ENCODE assay signal across 29 cellular contexts in the genomic region with DNA sequence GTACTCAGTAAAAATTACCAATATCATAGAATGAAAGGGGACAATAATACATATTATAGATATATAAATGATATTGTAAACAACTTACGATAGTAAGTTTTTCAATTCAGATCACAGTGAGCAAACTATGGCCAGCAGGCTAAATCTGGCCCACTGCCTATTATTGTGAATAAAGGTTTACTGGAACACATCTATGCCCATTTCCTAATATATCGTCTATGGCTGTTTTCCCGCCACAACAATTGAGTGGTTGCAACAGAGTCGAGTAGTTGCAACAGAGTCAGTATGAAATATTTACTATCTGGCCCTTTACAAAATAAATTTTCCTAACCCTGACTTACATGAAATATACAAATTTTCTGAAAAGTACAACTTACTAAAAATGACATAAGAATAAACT.
"Had no signal": no experiment of that assay in that cellular context is flagged by ENCODE, and none has a peak within 500 bp of the region (broad histone marks: within the 10 kb centered on the region; RNA-seq: fewer than 3 reads in every experiment).

No MANE protein-coding gene starts in this region.

- H3K4me3 Mint-ChIP-seq: activated CD4-positive, alpha-beta memory T cell treated with anti-CD3 and anti-CD28 coated beads, Interleukin-2, amount 10 ng/mL, durations not matched to agents 7 days and 5 days; activated CD4-positive, alpha-beta T cell treated with anti-CD3 and anti-CD28 coated beads for 36 hours; activated CD4-positive, alpha-beta T cell treated with anti-CD3 and anti-CD28 coated beads, Interleukin-2, amount 10 ng/mL, durations not matched to agents 24 days and 14 days; activated naive CD4-positive, alpha-beta T cell treated with anti-CD3 and anti-CD28 coated beads, Interleukin-2, amount 10 ng/mL, durations not matched to agents 7 days and 5 days; activated naive CD8-positive, alpha-beta T cell treated with anti-CD3 and anti-CD28 coated beads, Interleukin-2, amount 10 ng/mL, durations not matched to agents 7 days and 5 days; activated T-cell treated with anti-CD3 and anti-CD28 coated beads, Interleukin-2, amount 50 U/mL, for 24 hours; activated T-cell treated with anti-CD3 and anti-CD28 coated beads, Interleukin-2, amount 50 U/mL, for 72 hours had no signal

- H3K4me1 ChIP-seq: colonic mucosa, esophagus squamous epithelium, gastroesophageal sphincter, heart right ventricle had no signal

- H3K9me3 Mint-ChIP-seq: activated CD4-positive, alpha-beta memory T cell treated with anti-CD3 and anti-CD28 coated beads, Interleukin-2, amount 10 ng/mL, durations not matched to agents 7 days and 5 days; activated CD4-positive, alpha-beta T cell treated with anti-CD3 and anti-CD28 coated beads, Interleukin-2, amount 10 ng/mL, durations not matched to agents 24 days and 14 days; activated naive CD4-positive, alpha-beta T cell treated with anti-CD3 and anti-CD28 coated beads, Interleukin-2, amount 10 ng/mL, durations not matched to agents 7 days and 5 days; activated naive CD8-positive, alpha-beta T cell treated with anti-CD3 and anti-CD28 coated beads, Interleukin-2, amount 10 ng/mL, durations not matched to agents 7 days and 5 days; activated T-cell treated with anti-CD3 and anti-CD28 coated beads, Interleukin-2, amount 50 U/mL, for 24 hours; activated T-cell treated with anti-CD3 and anti-CD28 coated beads, Interleukin-2, amount 50 U/mL, for 72 hours had no signal

- H3K27me3 ChIP-seq: brain microvascular endothelial cell, cardiac muscle cell, colonic mucosa, esophagus squamous epithelium, gastroesophageal sphincter, heart right ventricle, hepatocyte had no signal

- H3K27me3 Mint-ChIP-seq: activated CD4-positive, alpha-beta memory T cell treated with anti-CD3 and anti-CD28 coated beads, Interleukin-2, amount 10 ng/mL, durations not matched to agents 7 days and 5 days; activated CD4-positive, alpha-beta T cell treated with anti-CD3 and anti-CD28 coated beads, Interleukin-2, amount 10 ng/mL, durations not matched to agents 24 days and 14 days; activated naive CD4-positive, alpha-beta T cell treated with anti-CD3 and anti-CD28 coated beads, Interleukin-2, amount 10 ng/mL, durations not matched to agents 7 days and 5 days had no signal

- H3K4me3 ChIP-seq: cardiac muscle cell, colonic mucosa, esophagus squamous epithelium, gastroesophageal sphincter, heart right ventricle, hepatocyte had no signal

- H3K36me3 Mint-ChIP-seq: activated naive CD4-positive, alpha-beta T cell treated with anti-CD3 and anti-CD28 coated beads, Interleukin-2, amount 10 ng/mL, durations not matched to agents 7 days and 5 days; activated naive CD4-positive, alpha-beta T cell treated with anti-CD3 and anti-CD28 coated beads, Interleukin-2, amount 50 U/mL, for 72 hours; activated naive CD8-positive, alpha-beta T cell treated with anti-CD3 and anti-CD28 coated beads, Interleukin-2, amount 10 ng/mL, durations not matched to agents 7 days and 5 days had no signal

- H3K9me3 ChIP-seq: colonic mucosa, esophagus squamous epithelium, gastroesophageal sphincter, heart right ventricle had no signal

- DNase-seq: activated CD4-positive, alpha-beta memory T cell treated with anti-CD3 and anti-CD28 coated beads, Interleukin-2, amount 10 ng/mL, durations not matched to agents 7 days and 5 days; activated CD4-positive, alpha-beta T cell treated with anti-CD3 and anti-CD28 coated beads for 36 hours; activated CD4-positive, alpha-beta T cell treated with anti-CD3 and anti-CD28 coated beads, Interleukin-2, amount 10 ng/mL, durations not matched to agents 24 days and 14 days; activated CD4-positive, CD25-positive, alpha-beta regulatory T cell; activated CD4-positive, CD25-positive, alpha-beta regulatory T cell treated with anti-CD3 and anti-CD28 coated beads, Interleukin-2, amount 50 U/mL, for 72 hours; activated CD8-positive, alpha-beta memory T cell treated with anti-CD3 and anti-CD28 coated beads, Interleukin-2, amount 50 U/mL, for 48 hours; activated gamma-delta T cell; activated naive CD4-positive, alpha-beta T cell; activated naive CD4-positive, alpha-beta T cell treated with anti-CD3 and anti-CD28 coated beads, Interleukin-2, amount 10 ng/mL, durations not matched to agents 7 days and 5 days; activated naive CD8-positive, alpha-beta T cell treated with anti-CD3 and anti-CD28 coated beads, Interleukin-2, amount 10 ng/mL, durations not matched to agents 7 days and 5 days; activated T-cell treated with anti-CD3 and anti-CD28 coated beads for 4 hours; activated T-cell treated with anti-CD3 and anti-CD28 coated beads, Interleukin-2, amount 50 U/mL, for 24 hours; activated T-cell treated with anti-CD3 and anti-CD28 coated beads, Interleukin-2, amount 50 U/mL, for 72 hours; amniotic stem cell; anterior cingulate cortex; brain microvascular endothelial cell; central memory CD4-positive, alpha-beta T cell; cerebellar nuclear complex; colonic mucosa; effector CD8-positive, alpha-beta T cell; esophagus squamous epithelium; foreskin melanocyte; heart right ventricle; T-helper 2 cell had no signal

- H3K36me3 ChIP-seq: brain microvascular endothelial cell, cardiac muscle cell, colonic mucosa, esophagus squamous epithelium, gastroesophageal sphincter, heart right ventricle had no signal

- H3K27ac Mint-ChIP-seq: activated CD4-positive, alpha-beta memory T cell treated with anti-CD3 and anti-CD28 coated beads, Interleukin-2, amount 10 ng/mL, durations not matched to agents 7 days and 5 days; activated CD4-positive, alpha-beta T cell treated with anti-CD3 and anti-CD28 coated beads for 36 hours; activated CD4-positive, alpha-beta T cell treated with anti-CD3 and anti-CD28 coated beads, Interleukin-2, amount 10 ng/mL, durations not matched to agents 24 days and 14 days; activated naive CD4-positive, alpha-beta T cell treated with anti-CD3 and anti-CD28 coated beads, Interleukin-2, amount 10 ng/mL, durations not matched to agents 7 days and 5 days; activated naive CD4-positive, alpha-beta T cell treated with anti-CD3 and anti-CD28 coated beads, Interleukin-2, amount 50 U/mL, for 72 hours; activated naive CD8-positive, alpha-beta T cell treated with anti-CD3 and anti-CD28 coated beads, Interleukin-2, amount 10 ng/mL, durations not matched to agents 7 days and 5 days; activated T-cell treated with anti-CD3 and anti-CD28 coated beads, Interleukin-2, amount 50 U/mL, for 24 hours; activated T-cell treated with anti-CD3 and anti-CD28 coated beads, Interleukin-2, amount 50 U/mL, for 72 hours had no signal

- H3K4me1 Mint-ChIP-seq: activated CD4-positive, alpha-beta memory T cell treated with anti-CD3 and anti-CD28 coated beads, Interleukin-2, amount 10 ng/mL, durations not matched to agents 7 days and 5 days; activated CD4-positive, alpha-beta T cell treated with anti-CD3 and anti-CD28 coated beads for 36 hours; activated CD4-positive, alpha-beta T cell treated with anti-CD3 and anti-CD28 coated beads, Interleukin-2, amount 10 ng/mL, durations not matched to agents 24 days and 14 days; activated naive CD4-positive, alpha-beta T cell treated with anti-CD3 and anti-CD28 coated beads, Interleukin-2, amount 10 ng/mL, durations not matched to agents 7 days and 5 days; activated naive CD8-positive, alpha-beta T cell treated with anti-CD3 and anti-CD28 coated beads, Interleukin-2, amount 10 ng/mL, durations not matched to agents 7 days and 5 days had no signal

- H3K27ac ChIP-seq: brain microvascular endothelial cell, cardiac muscle cell, colonic mucosa, epithelial cell of prostate, esophagus squamous epithelium, gastroesophageal sphincter, heart right ventricle, hepatocyte had no signal
